In the genomic region with DNA sequence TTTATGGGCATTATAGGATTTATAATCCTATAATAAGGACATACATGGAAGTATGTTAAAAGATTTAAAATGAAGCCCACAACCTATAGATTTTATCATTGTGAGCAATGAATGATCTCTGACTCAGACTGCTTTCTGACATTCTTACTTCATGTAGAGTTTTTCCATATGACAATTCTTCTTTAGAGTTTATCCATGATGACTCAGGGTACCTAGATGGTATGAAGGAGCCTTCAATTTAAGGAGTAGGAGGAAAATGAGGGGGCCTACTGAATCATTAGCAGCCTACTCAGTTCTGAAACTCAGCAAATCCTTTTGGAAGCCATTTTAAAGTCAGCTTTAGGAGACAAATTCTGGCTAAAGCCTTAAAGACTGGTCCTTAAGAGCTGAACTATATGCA, we compare ENCODE assay signal across 9 cellular contexts. TPM values are rescaled to one million over a fixed set of nuclear protein-coding genes. Genes with fewer than 3 reads are reported as not detected.
A peak's percentile ranks its signal among the peaks of the same experiment; 100 is the strongest.
DNase-seq lines count a peak whose midpoint lies in the region; ATAC-seq, FAIRE-seq and TF ChIP-seq lines count a peak whose summit lies in the region.
"Had no signal": no experiment of that assay in that cellular context is flagged by ENCODE, and none has a peak within 500 bp of the region (broad histone marks: within the 10 kb centered on the region; RNA-seq: fewer than 3 reads in every experiment).

No MANE protein-coding gene starts in this region.

- TF ChIP-seq EP300 in H1 (IDR thresholded peaks at IDR 0.05; ENCODE audit: borderline replicate concordance in 1 of 2, low read depth in 2 of 2, low read length in 2 of 2) = no peak

- H3K9ac ChIP-seq in H1 (replicated peaks in 1 of 4; ENCODE audit: extremely low read depth in 1 of 4, low read depth in 3 of 4, low read length in 3 of 4) (no peak overlapping the region), smooth muscle cell (ENCODE audit: low read depth) (peak overlapping the region; percentile 75)

- H3K27ac Mint-ChIP-seq in activated CD8-positive, alpha-beta T cell treated with anti-CD3 and anti-CD28 coated beads for 36 hours = peak overlapping the region; percentile 88
- no peak overlapping the region for H3K27ac Mint-ChIP-seq in activated CD8-positive, alpha-beta T cell treated with anti-CD3 and anti-CD28 coated beads, Interleukin-2, amount 10 ng/mL, durations not matched to agents 7 days and 5 days
- H3K27ac Mint-ChIP-seq in progenitor cell of endocrine pancreas = no peak overlapping the region
- H3K27ac Mint-ChIP-seq: stimulated activated naive B cell treated with anti-CD40 and anti-IgM and Interleukin-4, amounts not matched to agents 10 μg/mL and 1 μg/mL and 100 μg/mL, for 72 hours had no signal

- no peak overlapping the region for H4K91ac ChIP-seq in H1 (replicated peaks; ENCODE audit: insufficient read length, low read length)

- H4K20me1 ChIP-seq in H1 (replicated peaks in 1 of 2; ENCODE audit: control insufficient read depth in 1 of 2, insufficient read depth in 2 of 2, low read length in 2 of 2) (peaks cover 3% of the 10 kb centered on the region in 2 experiments), smooth muscle cell (ENCODE audit: low read depth) (peaks cover 11% of the 10 kb centered on the region)

- peak; percentile 66 for ATAC-seq in activated CD8-positive, alpha-beta T cell treated with anti-CD3 and anti-CD28 coated beads for 36 hours
- no peak for ATAC-seq in activated CD8-positive, alpha-beta T cell treated with anti-CD3 and anti-CD28 coated beads, Interleukin-2, amount 10 ng/mL, durations not matched to agents 7 days and 5 days
- ATAC-seq in HG02885 (IDR thresholded peaks at IDR 0.05; ENCODE audit: poor library complexity, unreplicated experiment) = no peak
- no peak for ATAC-seq in HG02759 (IDR thresholded peaks at IDR 0.05; ENCODE audit: unreplicated experiment)

- H3K4me1 Mint-ChIP-seq in activated CD8-positive, alpha-beta T cell treated with anti-CD3 and anti-CD28 coated beads for 36 hours (ENCODE audit: low read depth) = peaks cover 82% of the 10 kb centered on the region
- H3K4me1 Mint-ChIP-seq in activated CD8-positive, alpha-beta T cell treated with anti-CD3 and anti-CD28 coated beads, Interleukin-2, amount 10 ng/mL, durations not matched to agents 7 days and 5 days (ENCODE audit: low read depth) = peaks cover 55% of the 10 kb centered on the region
- peaks cover 27% of the 10 kb centered on the region for H3K4me1 Mint-ChIP-seq in progenitor cell of endocrine pancreas (ENCODE audit: low read depth)

- FAIRE-seq in H1 (lab: Jason Lieb, UNC) = no peak

- no peak overlapping the region for H3K56ac ChIP-seq in H1 (replicated peaks; ENCODE audit: insufficient read length, low read depth, low read length)

- DNase-seq in activated CD8-positive, alpha-beta T cell treated with anti-CD3 and anti-CD28 coated beads for 36 hours = no peak
- no peak for DNase-seq in activated CD8-positive, alpha-beta T cell treated with anti-CD3 and anti-CD28 coated beads, Interleukin-2, amount 10 ng/mL, durations not matched to agents 7 days and 5 days
- DNase-seq in RWPE1 (ENCODE audit: low spot score) (peak; percentile 60), H1 (ENCODE audit: low read depth in 1 of 2, low spot score in 2 of 2) (no peak), smooth muscle cell (lab: John Stamatoyannopoulos, UW; ENCODE audit: unreplicated experiment) (no peak), progenitor cell of endocrine pancreas (ENCODE audit: low spot score, unreplicated experiment) (no peak)
- DNase-seq: stimulated activated naive B cell treated with anti-CD40 and anti-IgM and Interleukin-4, amounts not matched to agents 10 μg/mL and 1 μg/mL and 100 μg/mL, for 72 hours had no signal

- H2BK12ac ChIP-seq in H1 (ENCODE audit: low read depth, low read length) = no peak overlapping the region

- H2BK5ac ChIP-seq in H1 (ENCODE audit: low read depth, low read length) = no peak overlapping the region

- no peak overlapping the region for H2BK15ac ChIP-seq in H1 (ENCODE audit: low read length)

- H3K4me1 ChIP-seq in H1 (replicated peaks in 1 of 4; ENCODE audit: control insufficient read depth in 3 of 4, insufficient read depth in 4 of 4, low read length in 3 of 4) (peaks cover 0 to 10% (median 0%) of the 10 kb centered on the region in 4 experiments; a peak in 3 of 7 replicates), smooth muscle cell (ENCODE audit: low read depth) (peaks cover 31% of the 10 kb centered on the region)

- H3K36me3 ChIP-seq in H1 (ENCODE audit: control insufficient read depth in 2 of 4, insufficient read depth in 4 of 4, low read length in 3 of 4) (peaks cover 0 to 4% (median 0%) of the 10 kb centered on the region in 4 experiments; a peak in 2 of 8 replicates), smooth muscle cell (ENCODE audit: low read depth) (no peaks in the 10 kb centered on the region)

- no peak overlapping the region for H3K4ac ChIP-seq in H1 (replicated peaks; ENCODE audit: insufficient read length, low read depth, low read length)

- TF ChIP-seq RAD21 in H1 (IDR thresholded peaks at IDR 0.05 in 1 of 2, conservative IDR thresholded peaks at IDR 0.05 in 1 of 2; ENCODE audit: low read depth in 2 of 2, low read length in 2 of 2) = no peak

- no peak for TF ChIP-seq POLR2A in H1 (IDR thresholded peaks at IDR 0.05; ENCODE audit: control extremely low read depth in 1 of 2, low read depth in 2 of 2, low read length in 2 of 2)

- no peaks in the 10 kb centered on the region for H3K27me3 Mint-ChIP-seq in activated CD8-positive, alpha-beta T cell treated with anti-CD3 and anti-CD28 coated beads for 36 hours
- H3K27me3 Mint-ChIP-seq in activated CD8-positive, alpha-beta T cell treated with anti-CD3 and anti-CD28 coated beads, Interleukin-2, amount 10 ng/mL, durations not matched to agents 7 days and 5 days (ENCODE audit: low read depth) = no peaks in the 10 kb centered on the region
- H3K27me3 Mint-ChIP-seq in progenitor cell of endocrine pancreas = no peaks in the 10 kb centered on the region
- H3K27me3 Mint-ChIP-seq: stimulated activated naive B cell treated with anti-CD40 and anti-IgM and Interleukin-4, amounts not matched to agents 10 μg/mL and 1 μg/mL and 100 μg/mL, for 72 hours had no signal

- no peak overlapping the region for H4K5ac ChIP-seq in H1 (ENCODE audit: insufficient read length, low read depth, low read length)

- intact Hi-C loops in activated CD8-positive, alpha-beta T cell treated with anti-CD3 and anti-CD28 coated beads for 36 hours (cut with micrococcal nuclease) = loop anchor here (2.0 to 10.0 kb wide), 2 partner anchors 75 to 521 kb away; partner anchors contain the start of gene SERTAD2

- CTCF ChIA-PET in activated CD8-positive, alpha-beta T cell treated with anti-CD3 and anti-CD28 coated beads for 36 hours (lab: Charles Lee) = interaction anchor here (1.7 to 4.8 kb wide), 3 partner anchors 81 to 197 kb away, joined by 3 to 36 read pairs (median 11); no protein-coding TSS in a partner anchor
- CTCF ChIA-PET in activated CD8-positive, alpha-beta T cell treated with anti-CD3 and anti-CD28 coated beads, Interleukin-2, amount 10 ng/mL, durations not matched to agents 7 days and 5 days (lab: Charles Lee) = interaction anchor here (0.8 to 4.1 kb wide), 8 partner anchors 9 to 604 kb away, joined by 3 to 18 read pairs (median 8); no protein-coding TSS in a partner anchor
- CTCF ChIA-PET in RWPE1 (lab: Yijun Ruan, JAX) = no interaction called here
- CTCF ChIA-PET in H1 (lab: Charles Lee; ENCODE audit: partially characterized antibody) = interaction anchor here (0.9 to 1.2 kb wide), 3 partner anchors 9 to 194 kb away, joined by 3 to 4 read pairs (median 3); no protein-coding TSS in a partner anchor

- no peak overlapping the region for H3K4me3 Mint-ChIP-seq in activated CD8-positive, alpha-beta T cell treated with anti-CD3 and anti-CD28 coated beads for 36 hours
- H3K4me3 Mint-ChIP-seq in activated CD8-positive, alpha-beta T cell treated with anti-CD3 and anti-CD28 coated beads, Interleukin-2, amount 10 ng/mL, durations not matched to agents 7 days and 5 days = no peak overlapping the region
- H3K4me3 Mint-ChIP-seq in progenitor cell of endocrine pancreas (ENCODE audit: low read depth) = no peak overlapping the region
- H3K4me3 Mint-ChIP-seq: stimulated activated naive B cell treated with anti-CD40 and anti-IgM and Interleukin-4, amounts not matched to agents 10 μg/mL and 1 μg/mL and 100 μg/mL, for 72 hours had no signal

- no peak overlapping the region for H3K27ac ChIP-seq in RWPE1
- no peak overlapping the region for H3K27ac ChIP-seq in H1 (ENCODE audit: low read depth, low read length)
- H3K27ac ChIP-seq in smooth muscle cell (ENCODE audit: low read depth) = peak overlapping the region; percentile 93

- TF ChIP-seq CTCF in activated CD8-positive, alpha-beta T cell treated with anti-CD3 and anti-CD28 coated beads for 36 hours (IDR thresholded peaks at IDR 0.05) = no peak
- TF ChIP-seq CTCF in RWPE1 (conservative IDR thresholded peaks at IDR 0.05; ENCODE audit: low read depth) = no peak
- no peak for TF ChIP-seq CTCF in H1 (IDR thresholded peaks at IDR 0.05; ENCODE audit: control extremely low read depth in 1 of 3, insufficient read depth in 1 of 3, low read depth in 1 of 3, low read length in 3 of 3)
- TF ChIP-seq CTCF in smooth muscle cell (IDR thresholded peaks at IDR 0.05; ENCODE audit: borderline replicate concordance, insufficient read depth, poor library complexity, severe bottlenecking) = no peak
- no peak for TF ChIP-seq CTCF in progenitor cell of endocrine pancreas (IDR thresholded peaks at IDR 0.05; ENCODE audit: unreplicated experiment)

- peaks cover 6 to 100% of the 10 kb centered on the region in 2 experiments for H3K79me2 ChIP-seq in H1 (ENCODE audit: control insufficient read depth in 1 of 2, insufficient read depth in 2 of 2, low read length in 2 of 2)
- peaks cover 85% of the 10 kb centered on the region for H3K79me2 ChIP-seq in smooth muscle cell (ENCODE audit: low read depth)

- H3K27me3 ChIP-seq in H1 (replicated peaks in 1 of 4; ENCODE audit: control insufficient read depth in 3 of 4, extremely low read depth in 1 of 4, insufficient read depth in 3 of 4, low read length in 3 of 4) (peaks cover 0 to 1% (median 0%) of the 10 kb centered on the region in 4 experiments; a peak in 1 of 7 replicates), smooth muscle cell (ENCODE audit: low read depth) (no peaks in the 10 kb centered on the region)

- H3K14ac ChIP-seq in H1 (ENCODE audit: insufficient read length) = no peak overlapping the region

- H2AFZ ChIP-seq in H1 (ENCODE audit: low read length) = no peak overlapping the region
- no peak overlapping the region for H2AFZ ChIP-seq in smooth muscle cell (ENCODE audit: low read depth)

- no peak overlapping the region for H3K4me3 ChIP-seq in H1 (ENCODE audit: extremely low read depth in 1 of 4, insufficient read depth in 2 of 4, low read depth in 3 of 4, low read length in 4 of 4)
- no peak overlapping the region for H3K4me3 ChIP-seq in smooth muscle cell

- POLR2A ChIA-PET in activated CD8-positive, alpha-beta T cell treated with anti-CD3 and anti-CD28 coated beads for 36 hours (lab: Charles Lee) = interaction anchor here (0.6 to 1.5 kb wide), 5 partner anchors 9 to 192 kb away, joined by 3 to 5 read pairs (median 4); no protein-coding TSS in a partner anchor
- POLR2A ChIA-PET in activated CD8-positive, alpha-beta T cell treated with anti-CD3 and anti-CD28 coated beads, Interleukin-2, amount 10 ng/mL, durations not matched to agents 7 days and 5 days (lab: Charles Lee) = no interaction called here
- POLR2A ChIA-PET in RWPE1 (lab: Yijun Ruan, JAX; ENCODE audit: low non-redundant PET) = interaction anchor here (0.6 kb wide), 1 partner anchor 174 kb away, joined by 3 read pairs; no protein-coding TSS in a partner anchor
- POLR2A ChIA-PET in H1 (lab: Charles Lee; ENCODE audit: partially characterized antibody) = interaction anchor here (1.8 to 5.3 kb wide), 2 partner anchors 8 to 12 kb away, joined by 6 to 35 read pairs; no protein-coding TSS in a partner anchor

- no peak overlapping the region for H3K23ac ChIP-seq in H1 (ENCODE audit: insufficient read length)

- H3K9me3 ChIP-seq in H1 (ENCODE audit: insufficient read depth in 2 of 2, low read depth in 1 of 2, low read length in 1 of 2) (no peaks in the 10 kb centered on the region), smooth muscle cell (replicated peaks; ENCODE audit: low read depth) (no peaks in the 10 kb centered on the region)

- H3F3A ChIP-seq in smooth muscle cell (ENCODE audit: low read depth) = peaks cover 8% of the 10 kb centered on the region

- H3K9me3 Mint-ChIP-seq in activated CD8-positive, alpha-beta T cell treated with anti-CD3 and anti-CD28 coated beads for 36 hours = no peaks in the 10 kb centered on the region
- no peaks in the 10 kb centered on the region for H3K9me3 Mint-ChIP-seq in activated CD8-positive, alpha-beta T cell treated with anti-CD3 and anti-CD28 coated beads, Interleukin-2, amount 10 ng/mL, durations not matched to agents 7 days and 5 days (ENCODE audit: insufficient read depth)
- no peaks in the 10 kb centered on the region for H3K9me3 Mint-ChIP-seq in progenitor cell of endocrine pancreas (ENCODE audit: low read depth)
- H3K9me3 Mint-ChIP-seq: stimulated activated naive B cell treated with anti-CD40 and anti-IgM and Interleukin-4, amounts not matched to agents 10 μg/mL and 1 μg/mL and 100 μg/mL, for 72 hours had no signal

- peaks cover 33% of the 10 kb centered on the region for H3K36me3 Mint-ChIP-seq in activated CD8-positive, alpha-beta T cell treated with anti-CD3 and anti-CD28 coated beads for 36 hours (ENCODE audit: low read depth)
- peaks cover 21% of the 10 kb centered on the region for H3K36me3 Mint-ChIP-seq in activated CD8-positive, alpha-beta T cell treated with anti-CD3 and anti-CD28 coated beads, Interleukin-2, amount 10 ng/mL, durations not matched to agents 7 days and 5 days (ENCODE audit: low read depth)
- H3K36me3 Mint-ChIP-seq in progenitor cell of endocrine pancreas (ENCODE audit: insufficient read depth) = peaks cover 4% of the 10 kb centered on the region

- H3K23me2 ChIP-seq in H1 (ENCODE audit: low read depth, low read length) = no peaks in the 10 kb centered on the region

- H2BK20ac ChIP-seq in H1 (ENCODE audit: low read length) = no peak overlapping the region

- H3K4me2 ChIP-seq in H1 (ENCODE audit: insufficient read depth in 1 of 2, low read depth in 2 of 2, low read length in 2 of 2) (no peak overlapping the region), smooth muscle cell (peak overlapping the region; percentile 71)

- no peak overlapping the region for H3K18ac ChIP-seq in H1 (ENCODE audit: extremely low read depth, low read length)

- no peak overlapping the region for H4K8ac ChIP-seq in H1 (ENCODE audit: extremely low read depth, insufficient read depth, low read length)

- H2AK5ac ChIP-seq in H1 (ENCODE audit: low read depth, low read length) = no peak overlapping the region

- no peak overlapping the region for H2BK120ac ChIP-seq in H1 (replicated peaks; ENCODE audit: low read depth, low read length)

- H3K79me1 ChIP-seq in H1 (ENCODE audit: low read depth, low read length) = peaks cover 3% of the 10 kb centered on the region

RNA-seq across cellular contexts. Expression of gene PELI1, which starts 10.4 kb away (rescaled TPM):
- 10 to 100 TPM; 29.8 to 39.2 TPM for total RNA-seq in activated CD8-positive, alpha-beta T cell treated with anti-CD3 and anti-CD28 coated beads for 36 hours
- 10 to 100 TPM; 21.1 to 21.9 TPM for total RNA-seq in activated CD8-positive, alpha-beta T cell treated with anti-CD3 and anti-CD28 coated beads, Interleukin-2, amount 10 ng/mL, durations not matched to agents 7 days and 5 days
- 57.1 and 57.2 TPM in 2 replicates for total RNA-seq in H1 (2021; fragmentation: NEBNext Ultra II Directional; extraction: Animal tissue kit (Norgen Biotek cat#: 25700))
- polyA plus RNA-seq in H1 (2011; rRNA removed) (17.1 and 21.8 TPM in 2 replicates), smooth muscle cell (16.2 and 18.6 TPM in 2 replicates)
- 31.5 TPM for polyA plus RNA-seq in H1 (2011; cell fraction: cytosol; rRNA removed)
- 20.5 TPM for polyA plus RNA-seq in H1 (2011; cell fraction: nucleus; rRNA removed)
- 21.2 to 39.2 TPM (median 25.6 TPM) in 4 replicates for polyA plus RNA-seq in H1 (2012, experiment 1 of 2)
- polyA plus RNA-seq in H1 (2012, experiment 2 of 2) = 3.4 TPM
- polyA plus RNA-seq in H1 (2013, experiment 1 of 2) = 26.7 TPM
- 27.3 TPM for polyA plus RNA-seq in H1 (2013, experiment 2 of 2)
- polyA minus RNA-seq in H1 (2011; rRNA and poly(A)+ RNA removed) = 31.0 and 38.5 TPM in 2 replicates
- 43.7 TPM for polyA minus RNA-seq in H1 (2011; cell fraction: cytosol; rRNA and poly(A)+ RNA removed)
- polyA minus RNA-seq in H1 (2011; cell fraction: nucleus; rRNA and poly(A)+ RNA removed) = 82.6 TPM
- total RNA-seq in smooth muscle cell (59.2 and 61.0 TPM in 2 replicates), progenitor cell of endocrine pancreas (68.4 and 72.4 TPM in 2 replicates)
